1 cellular context compared by ENCODE assay signal in genomic region chr14:77044776-77045569, GRCh38.
TF ChIP-seq lines count a peak whose summit lies in the region.

No MANE protein-coding gene starts in this region.

TF ChIP-seq in HepG2, 621 proteins besides CTCF, POLR2A, EP300 and RAD21 (continued from another document):
- TF ChIP-seq ADNP (CRISPR knock-in tag; IDR thresholded peaks at IDR 0.05) (no peak), PRPF4 (IDR thresholded peaks at IDR 0.05; ENCODE audit: low read depth, low read length, poor library complexity, severe bottlenecking) (no peak), ISL2 (CRISPR knock-in tag; IDR thresholded peaks at IDR 0.05) (no peak), ZBTB37 (CRISPR knock-in tag; IDR thresholded peaks at IDR 0.05) (no peak), ZNF205 (CRISPR knock-in tag; IDR thresholded peaks at IDR 0.05) (no peak), ZNF138 (CRISPR knock-in tag; IDR thresholded peaks at IDR 0.05; ENCODE audit: low read depth) (no peak), ZBTB42 (CRISPR knock-in tag; IDR thresholded peaks at IDR 0.05) (peak; percentile 99), ZNF580 (CRISPR knock-in tag; IDR thresholded peaks at IDR 0.05; ENCODE audit: borderline replicate concordance, low read depth) (no peak), TCF7 (IDR thresholded peaks at IDR 0.05; ENCODE audit: low read depth) (no peak), ZHX2 (IDR thresholded peaks at IDR 0.05; ENCODE audit: low read depth) (no peak), ZHX2 (CRISPR knock-in tag; IDR thresholded peaks at IDR 0.05; ENCODE audit: borderline replicate concordance) (no peak), ZNF816 (CRISPR knock-in tag; IDR thresholded peaks at IDR 0.05; ENCODE audit: borderline replicate concordance) (no peak), ZNF460 (CRISPR knock-in tag; IDR thresholded peaks at IDR 0.05; ENCODE audit: borderline replicate concordance) (no peak), HMG20A (CRISPR knock-in tag; IDR thresholded peaks at IDR 0.05; ENCODE audit: borderline replicate concordance) (0 out of 2 replicates have a peak, but pooled peaks have one; percentile 52), SATB2 (CRISPR knock-in tag; IDR thresholded peaks at IDR 0.05) (no peak), ZC3H4 (CRISPR knock-in tag; IDR thresholded peaks at IDR 0.05; ENCODE audit: borderline replicate concordance) (no peak), NFE2L1 (CRISPR knock-in tag; IDR thresholded peaks at IDR 0.05; ENCODE audit: borderline replicate concordance) (no peak), SKI (IDR thresholded peaks at IDR 0.05; ENCODE audit: partially characterized antibody) (no peak), LRRFIP1 (CRISPR knock-in tag; conservative IDR thresholded peaks at IDR 0.05) (no peak), ZBTB4 (CRISPR knock-in tag; IDR thresholded peaks at IDR 0.05; ENCODE audit: borderline replicate concordance) (no peak), ZNF761 (CRISPR knock-in tag; conservative IDR thresholded peaks at IDR 0.05) (no peak), RBM39 (IDR thresholded peaks at IDR 0.05; ENCODE audit: low read depth, low read length, poor library complexity, severe bottlenecking) (no peak), ZNF704 (CRISPR knock-in tag; IDR thresholded peaks at IDR 0.05; ENCODE audit: borderline replicate concordance) (no peak), FOXA3 (CRISPR knock-in tag; IDR thresholded peaks at IDR 0.05) (peak; percentile 62)
